In the genomic region with DNA sequence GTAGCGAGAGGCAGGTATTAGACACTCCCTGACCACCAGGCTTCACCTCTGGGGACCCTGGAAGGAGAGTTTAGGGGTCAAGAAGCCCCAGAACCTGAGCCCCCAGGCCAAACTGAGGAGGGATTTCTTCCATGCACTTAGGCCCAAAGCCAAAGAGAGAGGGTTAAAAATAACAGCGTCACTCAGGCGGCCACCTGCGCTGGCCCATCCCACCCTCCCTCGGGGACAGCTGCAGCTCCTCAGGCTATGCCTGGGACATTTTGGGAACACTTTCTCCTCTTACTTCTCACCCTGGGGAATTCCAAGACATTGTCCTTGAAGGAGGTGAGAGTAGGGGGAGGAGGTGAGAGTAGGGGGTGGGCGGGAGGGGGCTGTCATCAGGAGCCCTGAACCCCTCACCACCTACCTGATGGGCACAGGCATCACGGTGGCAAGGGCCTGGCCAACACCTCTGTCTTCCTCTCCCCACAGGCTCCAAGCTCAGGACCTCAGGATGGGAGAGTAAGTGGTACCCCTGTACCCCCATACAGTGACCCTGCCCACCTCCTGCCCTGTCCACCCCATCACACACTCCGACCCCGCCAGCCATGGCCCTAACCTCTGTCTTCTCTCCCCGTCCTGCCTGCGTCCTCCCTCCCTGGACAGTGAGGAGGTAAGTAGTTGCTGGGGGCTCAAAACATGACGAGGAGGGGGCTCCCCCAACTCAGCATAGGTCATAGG, we compare ENCODE assay signal across 1 cellular context.
TF ChIP-seq lines count a peak whose summit lies in the region.

No MANE protein-coding gene starts in this region.

TF ChIP-seq in H1, 55 proteins besides CTCF, POLR2A, EP300 and RAD21:
- TF ChIP-seq POLR2AphosphoS5 (IDR thresholded peaks at IDR 0.05; ENCODE audit: low read depth, low read length) (no peak), SP4 (IDR thresholded peaks at IDR 0.05; ENCODE audit: low read length) (no peak), JUND (IDR thresholded peaks at IDR 0.05; ENCODE audit: low read length) (no peak), KDM4A (IDR thresholded peaks at IDR 0.05; ENCODE audit: low read depth, low read length, severe bottlenecking) (no peak), TCF12 (IDR thresholded peaks at IDR 0.05; ENCODE audit: low read depth, low read length) (no peak), KDM1A (IDR thresholded peaks at IDR 0.05; ENCODE audit: borderline replicate concordance, low read length) (no peak), YY1 (IDR thresholded peaks at IDR 0.05; ENCODE audit: low read depth, low read length) (no peak), CTBP2 (IDR thresholded peaks at IDR 0.05; ENCODE audit: borderline replicate concordance, insufficient read depth, insufficient read length, low read length) (no peak), GABPA (IDR thresholded peaks at IDR 0.05; ENCODE audit: borderline replicate concordance, insufficient read depth, low read length) (no peak), BACH1 (IDR thresholded peaks at IDR 0.05; ENCODE audit: low read length) (no peak), SP2 (IDR thresholded peaks at IDR 0.05; ENCODE audit: low read length) (no peak), POU5F1 (IDR thresholded peaks at IDR 0.05; ENCODE audit: low read depth, low read length) (no peak), CBX8 (IDR thresholded peaks at IDR 0.05; ENCODE audit: borderline replicate concordance, low read depth, low read length) (no peak), SUZ12 (IDR thresholded peaks at IDR 0.05; ENCODE audit: low read length) (no peak), SIRT6 (IDR thresholded peaks at IDR 0.05; ENCODE audit: low read length) (no peak)
- TF ChIP-seq, protein P1, sequence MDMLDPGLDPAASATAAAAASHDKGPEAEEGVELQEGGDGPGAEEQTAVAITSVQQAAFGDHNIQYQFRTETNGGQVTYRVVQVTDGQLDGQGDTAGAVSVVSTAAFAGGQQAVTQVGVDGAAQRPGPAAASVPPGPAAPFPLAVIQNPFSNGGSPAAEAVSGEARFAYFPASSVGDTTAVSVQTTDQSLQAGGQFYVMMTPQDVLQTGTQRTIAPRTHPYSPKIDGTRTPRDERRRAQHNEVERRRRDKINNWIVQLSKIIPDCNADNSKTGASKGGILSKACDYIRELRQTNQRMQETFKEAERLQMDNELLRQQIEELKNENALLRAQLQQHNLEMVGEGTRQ (IDR thresholded peaks at IDR 0.05; ENCODE audit: low read length): no peak
- TF ChIP-seq, protein P2, sequence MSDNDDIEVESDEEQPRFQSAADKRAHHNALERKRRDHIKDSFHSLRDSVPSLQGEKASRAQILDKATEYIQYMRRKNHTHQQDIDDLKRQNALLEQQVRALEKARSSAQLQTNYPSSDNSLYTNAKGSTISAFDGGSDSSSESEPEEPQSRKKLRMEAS (IDR thresholded peaks at IDR 0.05): no peak
